Comparison of ENCODE assay signal across 8 cellular contexts in the genomic region with DNA sequence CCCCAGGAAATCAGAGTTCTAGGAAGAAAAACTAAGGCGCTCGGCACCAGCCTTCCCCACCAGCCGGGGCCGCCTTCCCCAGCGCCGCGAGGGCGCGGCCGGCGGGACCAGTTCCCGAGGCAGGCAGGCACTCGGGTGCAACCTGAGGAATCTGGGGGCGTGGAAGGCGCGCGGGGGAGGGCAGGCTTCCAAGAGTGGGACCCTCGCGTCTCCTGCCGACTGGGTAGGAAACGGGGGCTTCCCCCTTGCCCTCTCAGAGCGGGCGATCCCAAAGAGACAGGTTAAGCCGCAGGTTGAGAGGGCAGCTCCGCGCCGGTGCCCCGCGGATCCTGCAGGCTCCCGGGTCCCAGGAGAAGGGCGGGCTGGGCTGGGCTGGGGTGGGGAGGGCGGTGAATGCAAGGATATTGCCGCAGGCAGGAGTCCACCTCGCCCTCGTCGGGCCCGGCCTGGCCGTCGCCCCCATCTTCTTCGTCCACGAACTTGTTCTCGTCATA. TPM values are rescaled to one million over a fixed set of nuclear protein-coding genes. Genes with fewer than 3 reads are reported as not detected.
A peak's percentile ranks its signal among the peaks of the same experiment; 100 is the strongest.
DNase-seq lines count a peak whose midpoint lies in the region; ATAC-seq and TF ChIP-seq lines count a peak whose summit lies in the region.

No MANE protein-coding gene starts in this region.

- no peaks in the 10 kb centered on the region for H3K27me3 Mint-ChIP-seq in activated T-helper 17 cell treated with anti-CD3 and anti-CD28 coated beads, Interleukin-2, amount 50 U/mL, for 72 hours

- DNase-seq in AG20443 (ENCODE audit: low spot score) (peak; percentile 45), LNCaP clone FGC (ENCODE audit: low read depth) (no peak), fibroblast of pulmonary artery (ENCODE audit: low read depth) (peak; percentile 39)

- H3K4me1 Mint-ChIP-seq in activated T-helper 17 cell treated with anti-CD3 and anti-CD28 coated beads, Interleukin-2, amount 50 U/mL, for 72 hours, result peaks cover 21% of the 10 kb centered on the region

- peak overlapping the region; percentile 85 for H3K9ac ChIP-seq in neural cell (ENCODE audit: low read length)

- H3K79me2 ChIP-seq in neural cell (replicated peaks; ENCODE audit: insufficient read depth, low read length), result peaks cover 63% of the 10 kb centered on the region

- peak overlapping the region; percentile 25 for H2AFZ ChIP-seq in neural cell (ENCODE audit: low read depth, low read length)

- no peak for TF ChIP-seq RAD21 in neural cell (conservative IDR thresholded peaks at IDR 0.05)

- TF ChIP-seq CTCF in LNCaP clone FGC (IDR thresholded peaks at IDR 0.05; ENCODE audit: control insufficient read depth, extremely low read depth, insufficient read depth), result no peak
- TF ChIP-seq CTCF in fibroblast of pulmonary artery (IDR thresholded peaks at IDR 0.05; ENCODE audit: low read length, missing control alignments), result no peak
- no peak for TF ChIP-seq CTCF in neural cell (IDR thresholded peaks at IDR 0.05; ENCODE audit: poor library complexity, severe bottlenecking)

- H3K9me3 ChIP-seq in neural cell (ENCODE audit: low read length), result no peaks in the 10 kb centered on the region

- no peaks in the 10 kb centered on the region for H3K9me2 ChIP-seq in neural cell (ENCODE audit: insufficient read depth, low read length)

- H3K4me2 ChIP-seq in neural cell (ENCODE audit: low read length), result peak overlapping the region; percentile 75

- H4K20me1 ChIP-seq in neural cell (ENCODE audit: insufficient read depth), result no peaks in the 10 kb centered on the region

- no peaks in the 10 kb centered on the region for H3K36me3 ChIP-seq in neural cell (ENCODE audit: insufficient read depth, low read length)

- H3K27ac Mint-ChIP-seq in activated T-helper 17 cell treated with anti-CD3 and anti-CD28 coated beads, Interleukin-2, amount 50 U/mL, for 72 hours, result peak overlapping the region; percentile 99

- H3K27ac ChIP-seq in neural cell (ENCODE audit: low read length), result peak overlapping the region; percentile 87

- H3K4me3 ChIP-seq in LNCaP clone FGC (ENCODE audit: low read depth, low read length), result peak overlapping the region; percentile 92
- H3K4me3 ChIP-seq in fibroblast of pulmonary artery (replicated peaks; ENCODE audit: low read depth, low read length), result peak overlapping the region; percentile 89
- peak overlapping the region; percentile 82 for H3K4me3 ChIP-seq in neural cell (ENCODE audit: low read length)

- no peaks in the 10 kb centered on the region for H3F3A ChIP-seq in neural cell (ENCODE audit: insufficient read depth, low read length, poor library complexity, severe bottlenecking)

- no peaks in the 10 kb centered on the region for H3K9me3 Mint-ChIP-seq in activated T-helper 17 cell treated with anti-CD3 and anti-CD28 coated beads, Interleukin-2, amount 50 U/mL, for 72 hours

- no peaks in the 10 kb centered on the region for H3K27me3 ChIP-seq in neural cell (ENCODE audit: insufficient read depth, low read depth, low read length)

- TF ChIP-seq EP300 in neural cell (conservative IDR thresholded peaks at IDR 0.05; ENCODE audit: poor library complexity, severe bottlenecking), result no peak

- peaks cover 54% of the 10 kb centered on the region for H3K36me3 Mint-ChIP-seq in activated T-helper 17 cell treated with anti-CD3 and anti-CD28 coated beads, Interleukin-2, amount 50 U/mL, for 72 hours (ENCODE audit: low read depth)

- H3K4me3 Mint-ChIP-seq in activated T-helper 17 cell treated with anti-CD3 and anti-CD28 coated beads, Interleukin-2, amount 50 U/mL, for 72 hours, result peak overlapping the region; percentile 97

- ATAC-seq in GM21381 (IDR thresholded peaks at IDR 0.05; ENCODE audit: unreplicated experiment), result peak; percentile 1
- peak; percentile 4 for ATAC-seq in activated T-helper 17 cell treated with anti-CD3 and anti-CD28 coated beads, Interleukin-2, amount 50 U/mL, for 72 hours (replicated peaks)
- no peak for ATAC-seq in HG03342 (IDR thresholded peaks at IDR 0.05; ENCODE audit: unreplicated experiment)
- ATAC-seq in HG02973 (IDR thresholded peaks at IDR 0.05; ENCODE audit: unreplicated experiment), result no peak

TF ChIP-seq in neural cell, 6 proteins besides CTCF, POLR2A, EP300 and RAD21:
- TF ChIP-seq, protein P1, sequence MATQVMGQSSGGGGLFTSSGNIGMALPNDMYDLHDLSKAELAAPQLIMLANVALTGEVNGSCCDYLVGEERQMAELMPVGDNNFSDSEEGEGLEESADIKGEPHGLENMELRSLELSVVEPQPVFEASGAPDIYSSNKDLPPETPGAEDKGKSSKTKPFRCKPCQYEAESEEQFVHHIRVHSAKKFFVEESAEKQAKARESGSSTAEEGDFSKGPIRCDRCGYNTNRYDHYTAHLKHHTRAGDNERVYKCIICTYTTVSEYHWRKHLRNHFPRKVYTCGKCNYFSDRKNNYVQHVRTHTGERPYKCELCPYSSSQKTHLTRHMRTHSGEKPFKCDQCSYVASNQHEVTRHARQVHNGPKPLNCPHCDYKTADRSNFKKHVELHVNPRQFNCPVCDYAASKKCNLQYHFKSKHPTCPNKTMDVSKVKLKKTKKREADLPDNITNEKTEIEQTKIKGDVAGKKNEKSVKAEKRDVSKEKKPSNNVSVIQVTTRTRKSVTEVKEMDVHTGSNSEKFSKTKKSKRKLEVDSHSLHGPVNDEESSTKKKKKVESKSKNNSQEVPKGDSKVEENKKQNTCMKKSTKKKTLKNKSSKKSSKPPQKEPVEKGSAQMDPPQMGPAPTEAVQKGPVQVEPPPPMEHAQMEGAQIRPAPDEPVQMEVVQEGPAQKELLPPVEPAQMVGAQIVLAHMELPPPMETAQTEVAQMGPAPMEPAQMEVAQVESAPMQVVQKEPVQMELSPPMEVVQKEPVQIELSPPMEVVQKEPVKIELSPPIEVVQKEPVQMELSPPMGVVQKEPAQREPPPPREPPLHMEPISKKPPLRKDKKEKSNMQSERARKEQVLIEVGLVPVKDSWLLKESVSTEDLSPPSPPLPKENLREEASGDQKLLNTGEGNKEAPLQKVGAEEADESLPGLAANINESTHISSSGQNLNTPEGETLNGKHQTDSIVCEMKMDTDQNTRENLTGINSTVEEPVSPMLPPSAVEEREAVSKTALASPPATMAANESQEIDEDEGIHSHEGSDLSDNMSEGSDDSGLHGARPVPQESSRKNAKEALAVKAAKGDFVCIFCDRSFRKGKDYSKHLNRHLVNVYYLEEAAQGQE (IDR thresholded peaks at IDR 0.05; ENCODE audit: borderline replicate concordance), result no peak
- TF ChIP-seq EZH2 (IDR thresholded peaks at IDR 0.05; ENCODE audit: borderline replicate concordance, insufficient read depth, low read length, poor library complexity, severe bottlenecking) (no peak), SMC3 (conservative IDR thresholded peaks at IDR 0.05; ENCODE audit: poor library complexity) (no peak), TAF1 (IDR thresholded peaks at IDR 0.05; ENCODE audit: low read depth) (no peak), POLR2AphosphoS5 (IDR thresholded peaks at IDR 0.05) (no peak), MXI1 (conservative IDR thresholded peaks at IDR 0.05; ENCODE audit: poor library complexity, severe bottlenecking) (peak; percentile 3)

RNA-seq across cellular contexts. Expression of gene ARPC5, which starts 0.4 kb away (rescaled TPM):
- total RNA-seq in activated T-helper 17 cell treated with anti-CD3 and anti-CD28 coated beads, Interleukin-2, amount 50 U/mL, for 72 hours, result 100 to 1,000 TPM; 130 to 164 TPM
- 179 and 197 TPM in 2 replicates for polyA plus RNA-seq in neural cell
- 112 and 124 TPM in 2 replicates for polyA minus RNA-seq in neural cell

RNA-seq across cellular contexts. Expression of gene APOBEC4, which starts 18.0 kb away (rescaled TPM):
- not detected for total RNA-seq in activated T-helper 17 cell treated with anti-CD3 and anti-CD28 coated beads, Interleukin-2, amount 50 U/mL, for 72 hours
- polyA plus RNA-seq in neural cell, result not detected in 2 replicates
- not detected in 2 replicates for polyA minus RNA-seq in neural cell

RNA-seq across cellular contexts. Expression of gene NCF2, which starts 44.9 kb away (rescaled TPM):
- total RNA-seq in activated T-helper 17 cell treated with anti-CD3 and anti-CD28 coated beads, Interleukin-2, amount 50 U/mL, for 72 hours, result 10 to 100 TPM in 1 of 2 donors, 1 to 10 TPM in 1; 4.4 to 18.7 TPM
- polyA plus RNA-seq in neural cell, result not detected in 2 replicates
- polyA minus RNA-seq in neural cell, result 0.24 TPM in 1 of 2 replicates, not detected in the other

Comparison
In these comparisons a context has a peak if more than half of its experiments do, and no peak if none do; other contexts are left out.
1. ATAC-seq: peak in GM21381 (single experiment) and activated T-helper 17 cell treated with anti-CD3 and anti-CD28 coated beads, Interleukin-2, amount 50 U/mL, for 72 hours (single experiment); none in HG03342 (single experiment) and HG02973 (single experiment).
2. Peak in every context shown above with its lines, with median percentiles within 50 percentile points of each other: H3K4me3 ChIP-seq.